23 cellular contexts compared by ENCODE assay signal in the genomic region with DNA sequence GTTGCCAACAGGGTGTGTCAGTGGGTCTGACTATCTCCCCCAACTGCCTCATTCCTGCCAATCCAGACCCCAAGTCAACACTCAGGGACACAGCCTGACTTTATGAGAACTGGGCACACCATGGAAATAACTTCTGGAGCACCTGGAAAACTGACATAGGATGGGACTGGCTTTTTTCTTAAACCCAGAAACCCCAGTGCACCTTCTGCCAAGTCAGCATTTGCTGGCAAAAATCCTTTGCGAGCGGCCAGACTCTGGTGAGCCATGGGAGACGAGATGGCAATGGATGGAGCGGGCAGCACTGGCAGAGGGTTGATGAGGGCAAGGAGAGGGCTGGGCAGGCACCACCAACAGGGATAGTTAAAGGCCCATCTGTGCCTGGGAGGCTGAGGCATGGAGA.
"Had no signal": no experiment of that assay in that cellular context is flagged by ENCODE, and none has a peak within 500 bp of the region (broad histone marks: within the 10 kb centered on the region; RNA-seq: fewer than 3 reads in every experiment).

No MANE protein-coding gene starts in this region.

- DNase-seq: hippocampal formation; left ventricle myocardium inferior; naive thymus-derived CD8-positive, alpha-beta T cell; nucleus accumbens; pancreas; posterior cingulate gyrus; retina; right cardiac atrium; sigmoid colon; small intestine; spleen; stimulated activated CD4-positive, alpha-beta T cell treated with anti-CD3 and anti-CD28 coated beads, Interleukin-4, amount 100 ng/mL, for 24 hours; stimulated activated naive B cell treated with anti-CD40 and anti-IgM and Interleukin-4, amounts not matched to agents 10 μg/mL and 1 μg/mL and 100 μg/mL, for 72 hours; stimulated activated naive CD8-positive, alpha-beta T cell treated with anti-CD3 and anti-CD28 coated beads, Interleukin-15, Interleukin-2, amounts not matched to agents 100 U/mL and 50 U/mL, for 24 hours; stomach; testis; thyroid gland; transverse colon; upper lobe of left lung had no signal

- H3K27ac ChIP-seq: left ventricle myocardium inferior, pancreas, prostate gland, sigmoid colon, spleen, stomach, testis, thyroid gland, transverse colon, upper lobe of left lung, vagina had no signal

- H3K36me3 ChIP-seq: left ventricle myocardium inferior, pancreas, prostate gland, sigmoid colon, spleen, stomach, thyroid gland, transverse colon, upper lobe of left lung, vagina had no signal

- H3K9me3 ChIP-seq: left ventricle myocardium inferior, pancreas, prostate gland, sigmoid colon, spleen, stomach, testis, thyroid gland, transverse colon, upper lobe of left lung, vagina had no signal

- H3K4me3 ChIP-seq: left ventricle myocardium inferior, lung, pancreas, prostate gland, sigmoid colon, spleen, stomach, testis, thyroid gland, transverse colon, upper lobe of left lung, vagina had no signal

- FAIRE-seq: keratinocyte, pancreas, small intestine had no signal

- H3K27me3 ChIP-seq: pancreas, sigmoid colon, spleen, stomach, testis, thyroid gland, transverse colon, upper lobe of left lung, vagina had no signal

- ATAC-seq: naive thymus-derived CD8-positive, alpha-beta T cell; pancreas; right cardiac atrium; stimulated activated naive B cell treated with anti-CD40 and anti-IgM and Interleukin-4, amounts not matched to agents 10 μg/mL and 1 μg/mL and 100 μg/mL, for 72 hours; stimulated activated naive CD8-positive, alpha-beta T cell treated with anti-CD3 and anti-CD28 coated beads, Interleukin-15, Interleukin-2, amounts not matched to agents 100 U/mL and 50 U/mL, for 24 hours had no signal

- H3K4me1 ChIP-seq: left ventricle myocardium inferior, pancreas, prostate gland, sigmoid colon, spleen, stomach, testis, thyroid gland, transverse colon, upper lobe of left lung, vagina had no signal
